Comparison of ENCODE assay signal across 1 cellular context in the genomic region with DNA sequence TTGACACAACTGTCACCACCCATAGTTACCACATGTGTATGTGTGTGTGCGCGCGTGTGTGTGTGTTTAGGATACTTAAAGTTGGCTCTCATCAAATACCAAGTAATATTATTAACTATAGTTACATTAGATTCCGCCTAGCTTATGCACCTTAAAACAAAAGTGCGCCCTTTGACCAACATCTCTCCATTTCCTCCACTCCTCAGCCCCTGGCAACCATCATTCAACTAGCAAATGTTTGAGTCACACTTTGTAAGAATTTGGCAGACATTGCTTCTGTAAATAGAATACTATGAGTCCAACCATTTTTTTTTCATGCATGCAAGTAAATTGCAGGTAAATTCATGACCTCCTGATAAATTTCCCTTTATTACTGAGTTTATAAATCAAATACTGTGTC.
TF ChIP-seq lines count a peak whose summit lies in the region.

No MANE protein-coding gene starts in this region.

TF ChIP-seq in GM23338, 12 proteins besides CTCF, POLR2A, EP300 and RAD21 (continued from another document):
- TF ChIP-seq, protein P1, sequence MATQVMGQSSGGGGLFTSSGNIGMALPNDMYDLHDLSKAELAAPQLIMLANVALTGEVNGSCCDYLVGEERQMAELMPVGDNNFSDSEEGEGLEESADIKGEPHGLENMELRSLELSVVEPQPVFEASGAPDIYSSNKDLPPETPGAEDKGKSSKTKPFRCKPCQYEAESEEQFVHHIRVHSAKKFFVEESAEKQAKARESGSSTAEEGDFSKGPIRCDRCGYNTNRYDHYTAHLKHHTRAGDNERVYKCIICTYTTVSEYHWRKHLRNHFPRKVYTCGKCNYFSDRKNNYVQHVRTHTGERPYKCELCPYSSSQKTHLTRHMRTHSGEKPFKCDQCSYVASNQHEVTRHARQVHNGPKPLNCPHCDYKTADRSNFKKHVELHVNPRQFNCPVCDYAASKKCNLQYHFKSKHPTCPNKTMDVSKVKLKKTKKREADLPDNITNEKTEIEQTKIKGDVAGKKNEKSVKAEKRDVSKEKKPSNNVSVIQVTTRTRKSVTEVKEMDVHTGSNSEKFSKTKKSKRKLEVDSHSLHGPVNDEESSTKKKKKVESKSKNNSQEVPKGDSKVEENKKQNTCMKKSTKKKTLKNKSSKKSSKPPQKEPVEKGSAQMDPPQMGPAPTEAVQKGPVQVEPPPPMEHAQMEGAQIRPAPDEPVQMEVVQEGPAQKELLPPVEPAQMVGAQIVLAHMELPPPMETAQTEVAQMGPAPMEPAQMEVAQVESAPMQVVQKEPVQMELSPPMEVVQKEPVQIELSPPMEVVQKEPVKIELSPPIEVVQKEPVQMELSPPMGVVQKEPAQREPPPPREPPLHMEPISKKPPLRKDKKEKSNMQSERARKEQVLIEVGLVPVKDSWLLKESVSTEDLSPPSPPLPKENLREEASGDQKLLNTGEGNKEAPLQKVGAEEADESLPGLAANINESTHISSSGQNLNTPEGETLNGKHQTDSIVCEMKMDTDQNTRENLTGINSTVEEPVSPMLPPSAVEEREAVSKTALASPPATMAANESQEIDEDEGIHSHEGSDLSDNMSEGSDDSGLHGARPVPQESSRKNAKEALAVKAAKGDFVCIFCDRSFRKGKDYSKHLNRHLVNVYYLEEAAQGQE (IDR thresholded peaks at IDR 0.05; ENCODE audit: unreplicated experiment) = no peak
- TF ChIP-seq ZNF114 (CRISPR knock-in tag; IDR thresholded peaks at IDR 0.05) (no peak), ZNF331 (CRISPR knock-in tag; IDR thresholded peaks at IDR 0.05; ENCODE audit: low read depth) (no peak), EZH2 (IDR thresholded peaks at IDR 0.05; ENCODE audit: low read depth, unreplicated experiment) (no peak), CREB1 (CRISPR knock-in tag; IDR thresholded peaks at IDR 0.05; ENCODE audit: low read depth) (no peak)
- TF ChIP-seq, protein P2, sequence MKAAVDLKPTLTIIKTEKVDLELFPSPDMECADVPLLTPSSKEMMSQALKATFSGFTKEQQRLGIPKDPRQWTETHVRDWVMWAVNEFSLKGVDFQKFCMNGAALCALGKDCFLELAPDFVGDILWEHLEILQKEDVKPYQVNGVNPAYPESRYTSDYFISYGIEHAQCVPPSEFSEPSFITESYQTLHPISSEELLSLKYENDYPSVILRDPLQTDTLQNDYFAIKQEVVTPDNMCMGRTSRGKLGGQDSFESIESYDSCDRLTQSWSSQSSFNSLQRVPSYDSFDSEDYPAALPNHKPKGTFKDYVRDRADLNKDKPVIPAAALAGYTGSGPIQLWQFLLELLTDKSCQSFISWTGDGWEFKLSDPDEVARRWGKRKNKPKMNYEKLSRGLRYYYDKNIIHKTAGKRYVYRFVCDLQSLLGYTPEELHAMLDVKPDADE (IDR thresholded peaks at IDR 0.05) = no peak
